1 cellular context compared by ENCODE assay signal in the genomic region with DNA sequence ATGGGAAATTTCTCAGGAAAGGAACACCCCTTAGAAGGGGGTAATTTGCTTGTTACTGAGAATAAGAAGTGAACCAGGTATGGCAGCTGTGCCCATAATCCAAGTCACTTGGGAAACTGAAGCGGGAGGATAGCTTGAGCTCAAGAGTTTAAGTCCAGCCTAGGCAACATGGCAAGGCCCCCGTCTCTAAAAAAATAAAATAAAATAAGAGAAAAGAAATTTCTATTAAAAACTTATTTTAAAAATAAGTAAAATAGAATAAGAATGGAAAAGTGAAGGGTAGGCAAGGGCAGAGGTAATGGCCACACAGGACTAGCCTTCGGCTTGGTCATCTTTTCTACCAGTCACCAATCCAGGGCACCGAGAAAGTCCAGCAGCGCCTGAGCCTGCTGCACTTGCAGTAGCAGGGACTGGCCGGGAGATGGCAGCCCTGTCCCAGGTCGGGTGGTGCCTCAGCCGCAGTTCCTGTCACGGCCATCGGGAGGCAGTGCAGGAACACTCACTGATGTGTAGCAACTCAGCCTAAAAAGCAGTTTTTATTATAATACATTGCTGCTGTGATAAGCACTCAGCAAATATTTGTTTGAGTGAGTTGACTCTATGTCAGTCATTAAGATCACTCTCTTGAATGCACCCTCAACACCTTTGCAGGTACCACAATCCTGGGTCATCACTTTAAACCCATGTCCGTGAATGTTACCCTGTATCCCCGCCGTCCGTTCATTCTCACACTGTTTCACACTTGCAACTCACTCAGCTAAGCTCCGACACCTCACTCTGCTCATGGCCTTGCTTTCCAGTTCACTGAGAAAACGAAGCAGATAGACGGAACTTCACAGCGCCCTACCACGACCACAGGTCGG.
TF ChIP-seq lines count a peak whose summit lies in the region.

No MANE protein-coding gene starts in this region.

TF ChIP-seq in HepG2, 621 proteins besides CTCF, POLR2A, EP300 and RAD21 (continued from another document and continues in another):
- TF ChIP-seq REPIN1 (CRISPR knock-in tag; IDR thresholded peaks at IDR 0.05; ENCODE audit: borderline replicate concordance, low read depth) (peak; percentile 53; the same call in 1 of the 2 replicates), ZNF407 (CRISPR knock-in tag; IDR thresholded peaks at IDR 0.05; ENCODE audit: not compliant biosample characterization) (peak; percentile 37), E2F1 (CRISPR knock-in tag; IDR thresholded peaks at IDR 0.05) (no peak), POGZ (CRISPR knock-in tag; IDR thresholded peaks at IDR 0.05) (0 out of 2 replicates have a peak, but pooled peaks have one; percentile 46), BCL6 (CRISPR knock-in tag; IDR thresholded peaks at IDR 0.05) (peak; percentile 33; the same call in 1 of the 2 replicates), SAP130 (CRISPR knock-in tag; IDR thresholded peaks at IDR 0.05; ENCODE audit: low read depth) (peak; percentile 48; the same call in 1 of the 2 replicates), AHR (CRISPR knock-in tag; IDR thresholded peaks at IDR 0.05) (peak; percentile 94), IRF2 (CRISPR knock-in tag; IDR thresholded peaks at IDR 0.05) (peak; percentile 91), POLR2AphosphoS2 (IDR thresholded peaks at IDR 0.05; ENCODE audit: low read depth, low read length) (no peak), MTF2 (CRISPR knock-in tag; IDR thresholded peaks at IDR 0.05; ENCODE audit: borderline replicate concordance) (no peak), THAP7 (CRISPR knock-in tag; IDR thresholded peaks at IDR 0.05) (no peak), GLMP (CRISPR knock-in tag; IDR thresholded peaks at IDR 0.05; ENCODE audit: borderline replicate concordance) (no peak), SNAPC5 (CRISPR knock-in tag; IDR thresholded peaks at IDR 0.05; ENCODE audit: borderline replicate concordance) (no peak), ZNF782 (CRISPR knock-in tag; IDR thresholded peaks at IDR 0.05; ENCODE audit: borderline replicate concordance) (peak; percentile 51; the same call in 1 of the 2 replicates), ZNF317 (CRISPR knock-in tag; IDR thresholded peaks at IDR 0.05) (peak; percentile 92), ZNF280D (CRISPR knock-in tag; IDR thresholded peaks at IDR 0.05) (0 out of 2 replicates have a peak, but pooled peaks have one; percentile 16), NR2F2 (IDR thresholded peaks at IDR 0.05; ENCODE audit: borderline replicate concordance, low read depth) (no peak), ZNF331 (CRISPR knock-in tag; IDR thresholded peaks at IDR 0.05) (peak; percentile 73; the same call in 1 of the 2 replicates), ATF4 (CRISPR knock-in tag; IDR thresholded peaks at IDR 0.05) (no peak), TMF1 (CRISPR knock-in tag; IDR thresholded peaks at IDR 0.05; ENCODE audit: low read depth) (no peak), NONO (IDR thresholded peaks at IDR 0.05) (no peak), NONO (CRISPR knock-in tag; conservative IDR thresholded peaks at IDR 0.05) (peak; percentile 85), FOSL2 (CRISPR knock-in tag; IDR thresholded peaks at IDR 0.05) (peak; percentile 81), DMTF1 (CRISPR knock-in tag; IDR thresholded peaks at IDR 0.05) (no peak), MXD3 (CRISPR knock-in tag; IDR thresholded peaks at IDR 0.05) (peak; percentile 58), ZBTB21 (CRISPR knock-in tag; IDR thresholded peaks at IDR 0.05) (no peak)
- TF ChIP-seq, protein P1, sequence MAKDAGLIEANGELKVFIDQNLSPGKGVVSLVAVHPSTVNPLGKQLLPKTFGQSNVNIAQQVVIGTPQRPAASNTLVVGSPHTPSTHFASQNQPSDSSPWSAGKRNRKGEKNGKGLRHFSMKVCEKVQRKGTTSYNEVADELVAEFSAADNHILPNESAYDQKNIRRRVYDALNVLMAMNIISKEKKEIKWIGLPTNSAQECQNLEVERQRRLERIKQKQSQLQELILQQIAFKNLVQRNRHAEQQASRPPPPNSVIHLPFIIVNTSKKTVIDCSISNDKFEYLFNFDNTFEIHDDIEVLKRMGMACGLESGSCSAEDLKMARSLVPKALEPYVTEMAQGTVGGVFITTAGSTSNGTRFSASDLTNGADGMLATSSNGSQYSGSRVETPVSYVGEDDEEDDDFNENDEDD (CRISPR knock-in tag; IDR thresholded peaks at IDR 0.05; ENCODE audit: borderline replicate concordance): 0 out of 2 replicates have a peak, but pooled peaks have one; percentile 22
- TF ChIP-seq, protein P2, sequence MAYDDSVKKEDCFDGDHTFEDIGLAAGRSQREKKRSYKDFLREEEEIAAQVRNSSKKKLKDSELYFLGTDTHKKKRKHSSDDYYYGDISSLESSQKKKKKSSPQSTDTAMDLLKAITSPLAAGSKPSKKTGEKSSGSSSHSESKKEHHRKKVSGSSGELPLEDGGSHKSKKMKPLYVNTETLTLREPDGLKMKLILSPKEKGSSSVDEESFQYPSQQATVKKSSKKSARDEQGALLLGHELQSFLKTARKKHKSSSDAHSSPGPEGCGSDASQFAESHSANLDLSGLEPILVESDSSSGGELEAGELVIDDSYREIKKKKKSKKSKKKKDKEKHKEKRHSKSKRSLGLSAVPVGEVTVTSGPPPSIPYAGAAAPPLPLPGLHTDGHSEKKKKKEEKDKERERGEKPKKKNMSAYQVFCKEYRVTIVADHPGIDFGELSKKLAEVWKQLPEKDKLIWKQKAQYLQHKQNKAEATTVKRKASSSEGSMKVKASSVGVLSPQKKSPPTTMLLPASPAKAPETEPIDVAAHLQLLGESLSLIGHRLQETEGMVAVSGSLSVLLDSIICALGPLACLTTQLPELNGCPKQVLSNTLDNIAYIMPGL (CRISPR knock-in tag; IDR thresholded peaks at IDR 0.05; ENCODE audit: borderline replicate concordance in 1 of 2, low read depth in 1 of 2): peak; percentile 85 to 95
